Comparison of ENCODE assay signal across 8 cellular contexts in genomic region chr1:212315907-212316306, GRCh38. TPM values are rescaled to one million over a fixed set of nuclear protein-coding genes. Genes with fewer than 3 reads are reported as not detected.
A peak's percentile ranks its signal among the peaks of the same experiment; 100 is the strongest.
DNase-seq lines count a peak whose midpoint lies in the region; ATAC-seq and TF ChIP-seq lines count a peak whose summit lies in the region.

No MANE protein-coding gene starts in this region.

- H3K36me3 Mint-ChIP-seq in CD8-positive, alpha-beta memory T cell = peaks cover 10 to 22% (median 11%) of the 10 kb centered on the region in 3 donors

- no peaks in the 10 kb centered on the region for H3K36me3 ChIP-seq in CD8-positive, alpha-beta memory T cell (ENCODE audit: insufficient read depth, low read length)
- H3K36me3 ChIP-seq in WERI-Rb-1 = no peaks in the 10 kb centered on the region

- H3K9me3 ChIP-seq in CD8-positive, alpha-beta memory T cell (ENCODE audit: low read length) = no peaks in the 10 kb centered on the region
- H3K9me3 ChIP-seq in WERI-Rb-1 (ENCODE audit: severe bottlenecking) = no peaks in the 10 kb centered on the region

- peaks cover 0 to 6% (median 2%) of the 10 kb centered on the region in 5 donors for H3K9me3 Mint-ChIP-seq in CD8-positive, alpha-beta memory T cell

- peaks cover 31% of the 10 kb centered on the region for H3K4me1 ChIP-seq in CD8-positive, alpha-beta memory T cell (ENCODE audit: insufficient read depth, low read length)

- peak; percentile 56 for TF ChIP-seq CTCF in WERI-Rb-1 (IDR thresholded peaks at IDR 0.05; ENCODE audit: low read depth, low read length)

- CTCF ChIA-PET in CD8-positive, alpha-beta memory T cell (lab: Charles Lee) = interaction anchor here (1.0 kb wide), 1 partner anchor 618 kb away, joined by 3 read pairs; no protein-coding TSS in a partner anchor

- ATAC-seq in HG02885 (IDR thresholded peaks at IDR 0.05; ENCODE audit: poor library complexity, unreplicated experiment) (no peak), GM19395 (IDR thresholded peaks at IDR 0.05; ENCODE audit: unreplicated experiment) (no peak), GM18858 (IDR thresholded peaks at IDR 0.05; ENCODE audit: unreplicated experiment) (no peak)

- H3K27ac Mint-ChIP-seq in CD8-positive, alpha-beta memory T cell = peak overlapping the region; percentile 4 to 88 (median 17)

- H3K27me3 Mint-ChIP-seq in CD8-positive, alpha-beta memory T cell = no peaks in the 10 kb centered on the region

- H3K4me1 Mint-ChIP-seq in CD8-positive, alpha-beta memory T cell = peaks cover 49 to 70% (median 64%) of the 10 kb centered on the region in 3 donors

- no peak overlapping the region for H3K27ac ChIP-seq in CD8-positive, alpha-beta memory T cell (ENCODE audit: low read depth, low read length)
- H3K27ac ChIP-seq in WERI-Rb-1 = no peak overlapping the region

- H3K4me3 ChIP-seq in CD8-positive, alpha-beta memory T cell (ENCODE audit: low read length) = no peak overlapping the region
- H3K4me3 ChIP-seq in WERI-Rb-1 (ENCODE audit: low read depth, low read length) = no peak overlapping the region

- DNase-seq in CD8-positive, alpha-beta memory T cell = no peak
- DNase-seq in HCEC 1CT = peak; percentile 34
- peak; percentile 39 for DNase-seq in WERI-Rb-1
- peak; percentile 53 for DNase-seq in iPS DF 4.7 (ENCODE audit: extremely low read depth, low spot score)
- DNase-seq in activated CD4-positive, alpha-beta T cell treated with anti-CD3 and anti-CD28 coated beads, Interleukin-2, amount 50 U/mL, for 1 hour = no peak

- H3K4me3 Mint-ChIP-seq in CD8-positive, alpha-beta memory T cell = peak overlapping the region in 5 of 7 donors; percentile 0 to 48 (median 15)

- H3K27me3 ChIP-seq in CD8-positive, alpha-beta memory T cell (ENCODE audit: insufficient read depth, low read length, poor library complexity, severe bottlenecking) = no peaks in the 10 kb centered on the region
- H3K27me3 ChIP-seq in WERI-Rb-1 (ENCODE audit: insufficient read depth, low read depth, severe bottlenecking) = no peaks in the 10 kb centered on the region

- POLR2A ChIA-PET in CD8-positive, alpha-beta memory T cell (lab: Charles Lee) = no interaction called here

RNA-seq across cellular contexts. Expression of gene PPP2R5A, which starts 30.7 kb away (rescaled TPM):
- 10 to 100 TPM; 46.1 to 46.9 TPM for total RNA-seq in CD8-positive, alpha-beta memory T cell
- 51.9 TPM for polyA plus RNA-seq in CD8-positive, alpha-beta memory T cell

Comparison
In these comparisons a context has a peak if more than half of its experiments do, and no peak if none do; other contexts are left out.
1. DNase-seq: peak in HCEC 1CT (single experiment), WERI-Rb-1 (single experiment) and iPS DF 4.7 (single experiment); none in CD8-positive, alpha-beta memory T cell (0 of 5) and activated CD4-positive, alpha-beta T cell treated with anti-CD3 and anti-CD28 coated beads, Interleukin-2, amount 50 U/mL, for 1 hour (single experiment).